In the genomic region with DNA sequence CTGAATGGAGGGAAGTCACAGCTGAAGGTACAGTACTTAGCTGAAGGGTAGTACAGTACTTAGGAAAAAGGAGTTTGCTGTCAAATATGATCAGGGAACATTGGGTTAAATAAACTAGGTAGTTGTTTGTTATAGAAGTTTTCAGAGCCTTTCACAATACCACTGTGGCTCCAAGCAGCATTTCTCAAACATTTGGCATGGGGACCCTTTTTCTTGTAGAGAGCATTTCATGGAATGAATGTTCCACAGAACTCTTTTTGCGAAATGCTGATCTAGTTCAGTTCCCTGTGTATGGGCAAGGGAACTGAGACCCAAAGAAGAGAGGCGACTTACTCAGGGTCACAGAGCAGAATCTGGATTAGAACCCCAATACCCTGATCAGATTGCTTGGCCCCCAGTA, we compare ENCODE assay signal across 1 cellular context.
TF ChIP-seq lines count a peak whose summit lies in the region.

No MANE protein-coding gene starts in this region.

TF ChIP-seq in HepG2, 621 proteins besides CTCF, POLR2A, EP300 and RAD21:
- TF ChIP-seq MTA1 (CRISPR knock-in tag; IDR thresholded peaks at IDR 0.05; ENCODE audit: borderline replicate concordance) (no peak), ZNF652 (CRISPR knock-in tag; IDR thresholded peaks at IDR 0.05; ENCODE audit: borderline replicate concordance, low read depth) (peak; percentile 30; the same call in 1 of the 2 replicates), ZMYM3 (CRISPR knock-in tag; IDR thresholded peaks at IDR 0.05) (no peak), ZMYM2 (CRISPR knock-in tag; IDR thresholded peaks at IDR 0.05) (no peak)
